ENCODE assay signal across 9 cellular contexts in the genomic region with DNA sequence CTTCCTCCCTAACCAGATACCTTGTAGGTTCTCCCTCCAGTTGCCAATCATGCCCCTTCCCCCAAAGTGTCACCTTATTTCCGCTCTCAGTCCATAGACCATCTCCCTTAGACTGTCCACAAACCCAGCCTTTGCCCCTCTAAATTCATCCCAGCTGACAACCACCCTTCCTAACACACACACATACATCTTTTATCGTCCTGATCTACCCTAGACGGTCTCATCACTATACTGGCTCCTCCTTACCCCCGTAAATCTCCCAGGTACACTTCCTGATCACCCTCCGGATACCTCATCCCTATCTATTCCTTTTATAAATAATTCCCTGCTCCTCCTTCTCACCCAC. TPM values are rescaled to one million over a fixed set of nuclear protein-coding genes. Genes with fewer than 3 reads are reported as not detected.
DNase-seq lines count a peak whose midpoint lies in the region; TF ChIP-seq lines count a peak whose summit lies in the region.
"Had no signal": no experiment of that assay in that cellular context is flagged by ENCODE, and none has a peak within 500 bp of the region (broad histone marks: within the 10 kb centered on the region; RNA-seq: fewer than 3 reads in every experiment).

No MANE protein-coding gene starts in this region.

- H3K9me3 Mint-ChIP-seq in neural progenitor cell = no peaks in the 10 kb centered on the region

- peak overlapping the region; percentile 92 for H3K4me2 ChIP-seq in neural progenitor cell

- peaks cover 27% of the 10 kb centered on the region for H3K4me1 Mint-ChIP-seq in neural progenitor cell

- H3K27me3 Mint-ChIP-seq in neural progenitor cell (ENCODE audit: insufficient read depth, low read depth) = peaks cover 4% of the 10 kb centered on the region

- H3K4me3 ChIP-seq in LNCaP clone FGC (ENCODE audit: low read depth, low read length) (peak overlapping the region; percentile 86), neural progenitor cell (peak overlapping the region; percentile 88)
- H3K4me3 ChIP-seq in effector memory CD4-positive, alpha-beta T cell (ENCODE audit: insufficient read depth, low read depth, low read length, poor library complexity, severe bottlenecking) = peak overlapping the region; percentile 82

- peak overlapping the region; percentile 88 for H2AFZ ChIP-seq in neural progenitor cell (replicated peaks)

- H3K4me1 ChIP-seq in effector memory CD4-positive, alpha-beta T cell (ENCODE audit: control insufficient read depth, insufficient read depth, low read length, poor library complexity, severe bottlenecking) = peaks cover 10% of the 10 kb centered on the region
- H3K4me1 ChIP-seq in neural progenitor cell = peaks cover 14% of the 10 kb centered on the region

- H3K27ac ChIP-seq in effector memory CD4-positive, alpha-beta T cell (ENCODE audit: insufficient read depth, low read length, poor library complexity, severe bottlenecking) = peak overlapping the region; percentile 71
- no peak overlapping the region for H3K27ac ChIP-seq in neural progenitor cell

- TF ChIP-seq CTCF in LNCaP clone FGC (IDR thresholded peaks at IDR 0.05; ENCODE audit: control insufficient read depth, extremely low read depth, insufficient read depth) (no peak), neural progenitor cell (IDR thresholded peaks at IDR 0.05) (no peak)

- peak overlapping the region; percentile 93 for H3K4me3 Mint-ChIP-seq in neural progenitor cell

- no peaks in the 10 kb centered on the region for H3K36me3 ChIP-seq in effector memory CD4-positive, alpha-beta T cell (ENCODE audit: control insufficient read depth, insufficient read depth, low read length)
- no peaks in the 10 kb centered on the region for H3K36me3 ChIP-seq in neural progenitor cell

- no peaks in the 10 kb centered on the region for H3K9me3 ChIP-seq in effector memory CD4-positive, alpha-beta T cell (ENCODE audit: control insufficient read depth, low read length)
- no peaks in the 10 kb centered on the region for H3K9me3 ChIP-seq in neural progenitor cell (ENCODE audit: low read depth)

- peaks cover 89% of the 10 kb centered on the region for H3K79me2 ChIP-seq in neural progenitor cell (ENCODE audit: low read depth)

- peaks cover 14% of the 10 kb centered on the region for H3K36me3 Mint-ChIP-seq in neural progenitor cell

- DNase-seq in NCI-H526 treated with DMSO at 0.1 percent for 48 hours (lab: John Stamatoyannopoulos, UW) = peak; percentile 16
- DNase-seq in NCI-H526 (lab: John Stamatoyannopoulos, UW) = no peak
- DNase-seq in LNCaP clone FGC (ENCODE audit: low read depth) = no peak
- DNase-seq in effector memory CD4-positive, alpha-beta T cell = no peak
- no peak for DNase-seq in neural progenitor cell (ENCODE audit: low spot score)
- no peak for DNase-seq in glomerular visceral epithelial cell (ENCODE audit: extremely low spot score)
- DNase-seq in NCI-H345 treated with DMSO at 0.1 percent for 48 hours (lab: John Stamatoyannopoulos, UW; ENCODE audit: unreplicated experiment) = no peak
- no peak for DNase-seq in NCI-H510A (lab: John Stamatoyannopoulos, UW)

- H3K9ac ChIP-seq in neural progenitor cell = peak overlapping the region; percentile 88

- no peaks in the 10 kb centered on the region for H3F3A ChIP-seq in neural progenitor cell (ENCODE audit: low read depth)

- no peaks in the 10 kb centered on the region for H3K27me3 ChIP-seq in effector memory CD4-positive, alpha-beta T cell (replicated peaks; ENCODE audit: control insufficient read depth, insufficient read depth, low read length, poor library complexity, severe bottlenecking)
- H3K27me3 ChIP-seq in neural progenitor cell = no peaks in the 10 kb centered on the region

- peaks cover 9% of the 10 kb centered on the region for H4K20me1 ChIP-seq in neural progenitor cell (ENCODE audit: low read depth)

- H3K27ac Mint-ChIP-seq in neural progenitor cell = peak overlapping the region; percentile 97

RNA-seq across cellular contexts. Expression of gene THOC7, which starts 0.8 kb away (rescaled TPM):
- total RNA-seq in neural progenitor cell (ENCODE audit: low replicate concordance) = 63.0 and 141 TPM in 2 replicates

RNA-seq across cellular contexts. Expression of gene ATXN7, which starts 0.9 kb away (rescaled TPM):
- total RNA-seq in neural progenitor cell (ENCODE audit: low replicate concordance) = 22.4 and 30.4 TPM in 2 replicates

RNA-seq across cellular contexts. Expression of gene C3orf49, which starts 43.7 kb away (rescaled TPM):
- not detected in 2 replicates for total RNA-seq in neural progenitor cell (ENCODE audit: low replicate concordance)
- total RNA-seq: Daoy had no signal

RNA-seq across cellular contexts. Expression of gene SCAANT1, which starts 49.4 kb away (rescaled TPM):
- not detected in 2 replicates for total RNA-seq in neural progenitor cell (ENCODE audit: low replicate concordance)
- total RNA-seq: Daoy had no signal
